In genomic region chr10:11798862-11799735, GRCh38 we compare ENCODE assay signal across 1 cellular context.
TF ChIP-seq lines count a peak whose summit lies in the region.

No MANE protein-coding gene starts in this region.

TF ChIP-seq in H1, 55 proteins besides CTCF, POLR2A, EP300 and RAD21 (continued from another document):
- TF ChIP-seq MAX (IDR thresholded peaks at IDR 0.05) (peak; percentile 64; the same call in 1 of the 2 replicates), SP4 (IDR thresholded peaks at IDR 0.05; ENCODE audit: low read length) (no peak)
